Comparison of ENCODE assay signal across 15 cellular contexts in genomic region chr6:118813795-118814194, GRCh38.
DNase-seq lines count a peak whose midpoint lies in the region; ATAC-seq and TF ChIP-seq lines count a peak whose summit lies in the region.
"Had no signal": no experiment of that assay in that cellular context is flagged by ENCODE, and none has a peak within 500 bp of the region (broad histone marks: within the 10 kb centered on the region; RNA-seq: fewer than 3 reads in every experiment).

No MANE protein-coding gene starts in this region.

- H3K9me2 ChIP-seq in MM.1S (replicated peaks; ENCODE audit: insufficient read depth, low read length): no peaks in the 10 kb centered on the region

- CTCF ChIA-PET in activated B cell treated with CpG ODN at 0.5 μM for 24 hours (lab: Charles Lee) (no interaction called here), GM10248 (lab: Yijun Ruan, JAX) (interaction anchor here (1.0 to 4.2 kb wide), 3 partner anchors 10 to 248 kb away, joined by 4 to 19 read pairs (median 5); no protein-coding TSS in a partner anchor)

- intact Hi-C loops in activated B cell treated with CpG ODN at 0.5 μM for 24 hours (cut with micrococcal nuclease): no loop called here

- H3K27me3 Mint-ChIP-seq in activated B cell treated with CpG ODN at 0.5 μM for 24 hours: no peaks in the 10 kb centered on the region
- H3K27me3 Mint-ChIP-seq: activated naive CD8-positive, alpha-beta T cell treated with anti-CD3 and anti-CD28 coated beads, Interleukin-2, amount 10 ng/mL, durations not matched to agents 7 days and 5 days had no signal

- H3K4me1 ChIP-seq in foreskin keratinocyte (no peaks in the 10 kb centered on the region), MM.1S (ENCODE audit: low read length) (no peaks in the 10 kb centered on the region)
- H3K4me1 ChIP-seq: HAP-1 had no signal

- ATAC-seq in activated B cell treated with CpG ODN at 0.5 μM for 24 hours (ENCODE audit: low read depth) (no peak), foreskin keratinocyte (peak; percentile 75), GM21381 (IDR thresholded peaks at IDR 0.05; ENCODE audit: unreplicated experiment) (no peak)

- no peak overlapping the region for H3K4me2 ChIP-seq in MM.1S (ENCODE audit: low read depth, low read length)
- H3K4me2 ChIP-seq: KMS-11 had no signal

- no peaks in the 10 kb centered on the region for H3K79me2 ChIP-seq in MM.1S (ENCODE audit: low read length)

- no peaks in the 10 kb centered on the region for H3K9me3 ChIP-seq in MM.1S (replicated peaks; ENCODE audit: insufficient read depth, low read length)
- H3K9me3 ChIP-seq: HAP-1, Peyer's patch had no signal

- peaks cover 42% of the 10 kb centered on the region for H3K36me3 Mint-ChIP-seq in activated B cell treated with CpG ODN at 0.5 μM for 24 hours (ENCODE audit: low read depth)

- no peaks in the 10 kb centered on the region for H3K36me3 ChIP-seq in MM.1S (replicated peaks; ENCODE audit: insufficient read depth, low read length)
- H3K36me3 ChIP-seq: HAP-1 had no signal

- H3K4me3 ChIP-seq in MM.1S (ENCODE audit: low read length): no peak overlapping the region
- H3K4me3 ChIP-seq: HAP-1, Peyer's patch had no signal

- H3K27ac ChIP-seq in foreskin keratinocyte (no peak overlapping the region), MM.1S (ENCODE audit: low read length) (no peak overlapping the region)
- H3K27ac ChIP-seq: C4-2B, KMS-11, Peyer's patch had no signal

- H4K20me1 ChIP-seq in MM.1S (ENCODE audit: insufficient read depth, low read length): no peaks in the 10 kb centered on the region

- H3K9ac ChIP-seq in MM.1S (ENCODE audit: low read length): no peak overlapping the region
- H3K9ac ChIP-seq: KMS-11 had no signal

- H3K27me3 ChIP-seq in foreskin keratinocyte (no peaks in the 10 kb centered on the region), MM.1S (replicated peaks; ENCODE audit: insufficient read depth, low read length) (no peaks in the 10 kb centered on the region)
- H3K27me3 ChIP-seq: Peyer's patch had no signal

- H2AFZ ChIP-seq in MM.1S (ENCODE audit: low read length): no peak overlapping the region

- no peak overlapping the region for H3K4me3 Mint-ChIP-seq in activated B cell treated with CpG ODN at 0.5 μM for 24 hours
- H3K4me3 Mint-ChIP-seq: activated naive CD8-positive, alpha-beta T cell treated with anti-CD3 and anti-CD28 coated beads, Interleukin-2, amount 10 ng/mL, durations not matched to agents 7 days and 5 days; nephron had no signal

- POLR2A ChIA-PET in activated B cell treated with CpG ODN at 0.5 μM for 24 hours (lab: Charles Lee) (no interaction called here), GM10248 (lab: Yijun Ruan, JAX) (no interaction called here)

- H3F3A ChIP-seq in MM.1S (ENCODE audit: insufficient read depth, low read length): no peaks in the 10 kb centered on the region

- H3K4me1 Mint-ChIP-seq in activated B cell treated with CpG ODN at 0.5 μM for 24 hours: peaks cover 28% of the 10 kb centered on the region
- H3K4me1 Mint-ChIP-seq: nephron had no signal

- TF ChIP-seq CTCF in activated B cell treated with CpG ODN at 0.5 μM for 24 hours (IDR thresholded peaks at IDR 0.05) (no peak), foreskin keratinocyte (conservative IDR thresholded peaks at IDR 0.05) (no peak), GM10248 (IDR thresholded peaks at IDR 0.05; ENCODE audit: control extremely low read depth, extremely low read depth, low read depth, missing control alignments) (no peak), MM.1S (IDR thresholded peaks at IDR 0.05; ENCODE audit: low read length) (no peak)

- DNase-seq in stimulated activated CD4-positive, alpha-beta T cell treated with anti-CD3 and anti-CD28 coated beads, Interleukin-15, amount 100 ng/mL, for 24 hours: peak; percentile 50
- no peak for DNase-seq in stimulated activated CD4-positive, alpha-beta T cell treated with anti-CD3 and anti-CD28 coated beads, Interleukin-12 subunit alpha, Interleukin-12 subunit beta, amount 100 ng/mL, for 4 hours
- DNase-seq in activated B cell treated with CpG ODN at 0.5 μM for 24 hours: no peak
- peak; percentile 3 to 38 for DNase-seq in foreskin keratinocyte
- DNase-seq in GM10248 (ENCODE audit: extremely low spot score): no peak
- DNase-seq in NCI-H774 (lab: John Stamatoyannopoulos, UW): no peak
- no peak for DNase-seq in MM.1S
- DNase-seq: activated naive CD8-positive, alpha-beta T cell treated with anti-CD3 and anti-CD28 coated beads, Interleukin-2, amount 10 ng/mL, durations not matched to agents 7 days and 5 days; NCI-H2171 treated with DMSO at 0.1 percent for 48 hours; Peyer's patch had no signal

- peaks cover 1% of the 10 kb centered on the region for H3K9me3 Mint-ChIP-seq in activated B cell treated with CpG ODN at 0.5 μM for 24 hours

- peak overlapping the region; percentile 76 for H3K27ac Mint-ChIP-seq in activated B cell treated with CpG ODN at 0.5 μM for 24 hours
- H3K27ac Mint-ChIP-seq: activated naive CD8-positive, alpha-beta T cell treated with anti-CD3 and anti-CD28 coated beads, Interleukin-2, amount 10 ng/mL, durations not matched to agents 7 days and 5 days; nephron had no signal

Comparison
In these comparisons a context has a peak if more than half of its experiments do, and no peak if none do; other contexts are left out.
1. DNase-seq: peak in stimulated activated CD4-positive, alpha-beta T cell treated with anti-CD3 and anti-CD28 coated beads, Interleukin-15, amount 100 ng/mL, for 24 hours (single experiment) and foreskin keratinocyte (2 of 2); none in stimulated activated CD4-positive, alpha-beta T cell treated with anti-CD3 and anti-CD28 coated beads, Interleukin-12 subunit alpha, Interleukin-12 subunit beta, amount 100 ng/mL, for 4 hours (single experiment), activated B cell treated with CpG ODN at 0.5 μM for 24 hours (single experiment), GM10248 (single experiment), NCI-H774 (single experiment) and MM.1S (single experiment).